ENCODE assay signal across 16 cellular contexts in genomic region chr10:24272374-24272773, GRCh38.
"Had no signal": no experiment of that assay in that cellular context is flagged by ENCODE, and none has a peak within 500 bp of the region (broad histone marks: within the 10 kb centered on the region; RNA-seq: fewer than 3 reads in every experiment).

No MANE protein-coding gene starts in this region.

- H3K27me3 ChIP-seq: ascending aorta, cardiac muscle cell, esophagus muscularis mucosa, ovary, thyroid gland had no signal

- H3K4me1 ChIP-seq: esophagus muscularis mucosa had no signal

- H3K36me3 ChIP-seq: ascending aorta, cardiac muscle cell, ovary, thyroid gland had no signal

- H3K27me3 Mint-ChIP-seq: activated naive CD8-positive, alpha-beta T cell treated with anti-CD3 and anti-CD28 coated beads, Interleukin-2, amount 50 U/mL, for 24 hours; activated T-helper 17 cell treated with anti-CD3 and anti-CD28 coated beads, Interleukin-2, amount 50 U/mL, for 72 hours; stimulated activated memory B cell treated with anti-CD40 and anti-IgM and Interleukin-4, amounts not matched to agents 10 μg/mL and 1 μg/mL and 100 μg/mL, for 72 hours had no signal

- DNase-seq: activated CD4-positive, alpha-beta T cell treated with anti-CD3 and anti-CD28 coated beads, Interleukin-2, amount 50 U/mL, for 1 hour; activated naive CD4-positive, alpha-beta T cell treated with Interleukin-2 at 50 U/mL for 16 hours; activated naive CD8-positive, alpha-beta T cell treated with anti-CD3 and anti-CD28 coated beads, Interleukin-2, amount 50 U/mL, for 24 hours; activated T-cell treated with anti-CD3 and anti-CD28 coated beads for 4 hours; hippocampal formation; left ventricle myocardium superior; ovary; stimulated activated CD4-positive, alpha-beta T cell treated with anti-CD3 and anti-CD28 coated beads, Interleukin-2, amount 100 ng/mL, for 48 hours; T-helper 9 cell; thyroid gland had no signal

- ATAC-seq: activated CD4-positive, CD25-positive, alpha-beta regulatory T cell treated with anti-CD3 and anti-CD28 coated beads, Interleukin-2, amount 50 U/mL, for 24 hours; activated naive CD8-positive, alpha-beta T cell treated with anti-CD3 and anti-CD28 coated beads, Interleukin-2, amount 50 U/mL, for 24 hours; activated T-helper 17 cell treated with anti-CD3 and anti-CD28 coated beads, Interleukin-2, amount 50 U/mL, for 72 hours; left ventricle myocardium superior; stimulated activated memory B cell treated with anti-CD40 and anti-IgM and Interleukin-4, amounts not matched to agents 10 μg/mL and 1 μg/mL and 100 μg/mL, for 72 hours had no signal

- H3K4me1 Mint-ChIP-seq: activated naive CD8-positive, alpha-beta T cell treated with anti-CD3 and anti-CD28 coated beads, Interleukin-2, amount 50 U/mL, for 24 hours; activated T-helper 17 cell treated with anti-CD3 and anti-CD28 coated beads, Interleukin-2, amount 50 U/mL, for 72 hours; stimulated activated memory B cell treated with anti-CD40 and anti-IgM and Interleukin-4, amounts not matched to agents 10 μg/mL and 1 μg/mL and 100 μg/mL, for 72 hours had no signal

- H3K36me3 Mint-ChIP-seq: stimulated activated memory B cell treated with anti-CD40 and anti-IgM and Interleukin-4, amounts not matched to agents 10 μg/mL and 1 μg/mL and 100 μg/mL, for 72 hours had no signal

- H3K4me3 Mint-ChIP-seq: activated naive CD8-positive, alpha-beta T cell treated with anti-CD3 and anti-CD28 coated beads, Interleukin-2, amount 50 U/mL, for 24 hours; activated T-helper 17 cell treated with anti-CD3 and anti-CD28 coated beads, Interleukin-2, amount 50 U/mL, for 72 hours; stimulated activated memory B cell treated with anti-CD40 and anti-IgM and Interleukin-4, amounts not matched to agents 10 μg/mL and 1 μg/mL and 100 μg/mL, for 72 hours had no signal

- H3K9me3 Mint-ChIP-seq: activated T-helper 17 cell treated with anti-CD3 and anti-CD28 coated beads, Interleukin-2, amount 50 U/mL, for 72 hours had no signal

- H3K4me3 ChIP-seq: ascending aorta, cardiac muscle cell, esophagus muscularis mucosa, ovary, thyroid gland had no signal

- H3K27ac ChIP-seq: ascending aorta, cardiac muscle cell, esophagus muscularis mucosa, ovary, thyroid gland had no signal

- H3K9me3 ChIP-seq: ascending aorta, esophagus muscularis mucosa, ovary, thyroid gland had no signal

- H3K27ac Mint-ChIP-seq: activated naive CD8-positive, alpha-beta T cell treated with anti-CD3 and anti-CD28 coated beads, Interleukin-2, amount 50 U/mL, for 24 hours; activated T-helper 17 cell treated with anti-CD3 and anti-CD28 coated beads, Interleukin-2, amount 50 U/mL, for 72 hours; stimulated activated memory B cell treated with anti-CD40 and anti-IgM and Interleukin-4, amounts not matched to agents 10 μg/mL and 1 μg/mL and 100 μg/mL, for 72 hours had no signal
